9 cellular contexts compared by ENCODE assay signal in the genomic region with DNA sequence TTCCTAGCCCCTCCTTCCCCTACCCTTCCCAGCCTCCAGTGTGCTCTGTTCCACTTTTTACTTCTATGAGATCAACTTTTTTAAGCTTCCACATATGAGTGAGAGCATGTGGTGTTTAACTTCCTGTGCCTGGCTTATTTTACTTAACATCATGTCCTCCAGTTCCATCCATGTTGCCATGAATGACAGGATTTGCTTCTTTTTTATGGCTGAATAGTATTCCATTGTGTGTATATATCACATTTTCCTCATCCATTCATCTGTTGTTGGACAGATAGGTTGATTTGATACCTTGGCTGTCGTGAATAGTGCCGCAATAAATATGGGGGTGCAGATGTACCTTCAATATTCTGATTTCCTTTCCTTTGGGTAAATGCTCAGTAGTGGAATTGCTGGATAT.
"Had no signal": no experiment of that assay in that cellular context is flagged by ENCODE, and none has a peak within 500 bp of the region (broad histone marks: within the 10 kb centered on the region; RNA-seq: fewer than 3 reads in every experiment).

No MANE protein-coding gene starts in this region.

- DNase-seq: activated effector memory CD4-positive, alpha-beta T cell treated with Interleukin-2 at 50 U/mL for 16 hours; activated T-cell treated with anti-CD3 and anti-CD28 coated beads for 4 hours; dermis blood vessel endothelial cell; mesendoderm; stimulated activated CD4-positive, alpha-beta T cell treated with anti-CD3 and anti-CD28 coated beads, Interleukin-2, amount 100 ng/mL, for 48 hours; T-helper 2 cell had no signal

- H3K27me3 ChIP-seq: gastroesophageal sphincter, left lung had no signal

- H3K9me3 ChIP-seq: gastroesophageal sphincter, left lung had no signal

- H3K36me3 ChIP-seq: gastroesophageal sphincter, left lung had no signal

- H3K27ac ChIP-seq: gastroesophageal sphincter had no signal

- H3K4me3 ChIP-seq: gastroesophageal sphincter, left lung had no signal

- ATAC-seq: gastroesophageal sphincter, left lung had no signal

- FAIRE-seq: keratinocyte had no signal
